9 cellular contexts compared by ENCODE assay signal in the genomic region with DNA sequence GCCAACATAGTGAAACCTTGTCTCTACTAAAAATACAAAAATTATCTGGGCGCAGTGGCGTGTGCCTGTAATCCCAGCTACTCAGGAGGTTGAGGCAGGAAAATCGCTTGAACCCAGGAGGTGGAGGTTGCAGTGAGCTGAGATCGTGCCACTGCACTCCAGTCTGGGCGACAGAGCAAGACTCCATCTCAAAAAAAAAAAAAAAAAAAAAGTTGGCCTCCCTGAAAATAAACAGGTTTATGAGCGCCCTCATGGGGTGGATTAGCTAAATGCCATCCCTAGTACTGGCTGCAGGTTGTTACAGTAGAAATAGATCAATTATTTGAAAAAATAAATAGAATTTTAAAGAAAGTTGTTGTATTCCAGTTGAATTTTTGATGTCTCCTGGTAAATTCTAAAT. TPM values are rescaled to one million over a fixed set of nuclear protein-coding genes. Genes with fewer than 3 reads are reported as not detected.
A peak's percentile ranks its signal among the peaks of the same experiment; 100 is the strongest.
DNase-seq lines count a peak whose midpoint lies in the region; ATAC-seq, FAIRE-seq and TF ChIP-seq lines count a peak whose summit lies in the region.
"Not testable (repeated sequence)": the region's sequence is repeated elsewhere in the genome, so short reads cannot be mapped to it uniquely, and the experiment has no call there.
"Had no signal": no experiment of that assay in that cellular context is flagged by ENCODE, and none has a peak within 500 bp of the region (broad histone marks: within the 10 kb centered on the region; RNA-seq: fewer than 3 reads in every experiment).

No MANE protein-coding gene starts in this region.

- not testable (repeated sequence) for H3K9me3 ChIP-seq in SJCRH30 (replicated peaks); HepG2 (ENCODE audit: low read length)

- H3K4me1 Mint-ChIP-seq in GM23338; activated T-cell treated with anti-CD3 and anti-CD28 coated beads, Interleukin-2, amount 50 U/mL, for 4 hours (ENCODE audit: low read depth); endothelial cell (ENCODE audit: unreplicated experiment): not testable (repeated sequence)

- not testable (repeated sequence) for H3K27me3 ChIP-seq in GM23338 (ENCODE audit: insufficient read depth); SJCRH30; HepG2 (ENCODE audit: control insufficient read depth in 1 of 2, insufficient read depth in 2 of 2, low read length in 2 of 2)

- in situ Hi-C loops in HepG2 (cut with HindIII; ENCODE audit: extremely low pct_ligation_motif_present, low pct_unique_long_range_greater_than_20kb) = not testable (repeated sequence)

- H3K9me2 ChIP-seq in GM23338 (ENCODE audit: insufficient read depth) = not testable (repeated sequence)

- H3K36me3 ChIP-seq in GM23338 (ENCODE audit: insufficient read depth); SJCRH30; HepG2 (replicated peaks in 1 of 2; ENCODE audit: control insufficient read depth in 1 of 2, insufficient read depth in 2 of 2, low read length in 2 of 2): not testable (repeated sequence)

- not testable (repeated sequence) for H4K20me1 ChIP-seq in GM23338 (replicated peaks; ENCODE audit: insufficient read depth); HepG2 (ENCODE audit: insufficient read depth, low read length)

- not testable (repeated sequence) for H3K36me3 Mint-ChIP-seq in GM23338 (ENCODE audit: low read depth); activated T-cell treated with anti-CD3 and anti-CD28 coated beads, Interleukin-2, amount 50 U/mL, for 4 hours (ENCODE audit: insufficient read depth); endothelial cell (ENCODE audit: low read depth, unreplicated experiment)

- H3K27ac ChIP-seq in GM23338 (ENCODE audit: low read depth); SJCRH30; HepG2 (ENCODE audit: extremely low read length, insufficient read depth, low read length): not testable (repeated sequence)

- CTCF ChIA-PET in HepG2 (lab: Yijun Ruan, JAX; ENCODE audit: low intra/inter-chr PET ratio, low total read pairs) = interaction anchor here (0.6 to 1.7 kb wide), 3 partner anchors 560 to 563 kb away, joined by 3 to 7 read pairs (median 3); no protein-coding TSS in a partner anchor

- ATAC-seq in GM23338 = peak; percentile 58
- not testable (repeated sequence) for ATAC-seq in activated T-cell treated with anti-CD3 and anti-CD28 coated beads, Interleukin-2, amount 50 U/mL, for 4 hours
- ATAC-seq in HepG2 = peak; percentile 40; the same call in 2 of the 3 replicates

- not testable (repeated sequence) for H3K4me3 ChIP-seq in GM23338; SJCRH30; HepG2 (replicated peaks in 1 of 3; ENCODE audit: insufficient read depth in 1 of 3, low read depth in 2 of 3, low read length in 3 of 3)

- H3F3A ChIP-seq in GM23338 (replicated peaks; ENCODE audit: low read depth) = not testable (repeated sequence)

- not testable (repeated sequence) for H3K4me3 Mint-ChIP-seq in GM23338; activated T-cell treated with anti-CD3 and anti-CD28 coated beads, Interleukin-2, amount 50 U/mL, for 4 hours; endothelial cell (ENCODE audit: unreplicated experiment)

- not testable (repeated sequence) for TF ChIP-seq EP300 in HepG2 (IDR thresholded peaks at IDR 0.05; ENCODE audit: low read depth in 2 of 2, low read length in 2 of 2); HepG2 (CRISPR knock-in tag; IDR thresholded peaks at IDR 0.05; ENCODE audit: borderline replicate concordance)

- BruUV-seq in HepG2 (replicated peaks; lab: Mats Ljungman, UMichigan) = not testable (repeated sequence)

- not testable (repeated sequence) for H3K4me2 ChIP-seq in GM23338; HepG2 (ENCODE audit: low read depth, low read length)

- POLR2A ChIA-PET in HepG2 (lab: Yijun Ruan, JAX) = not testable (repeated sequence)

- H3K9ac ChIP-seq in HepG2 (ENCODE audit: insufficient read depth, low read depth, low read length) = not testable (repeated sequence)

- intact Hi-C loops in HepG2 (cut with micrococcal nuclease; ENCODE audit: unreplicated experiment) = not testable (repeated sequence)

- H3K79me2 ChIP-seq in GM23338 (replicated peaks; ENCODE audit: insufficient read depth); HepG2 (ENCODE audit: insufficient read depth, low read length): not testable (repeated sequence)

- H3K4me1 ChIP-seq in GM23338 (ENCODE audit: insufficient read depth); SJCRH30: not testable (repeated sequence)
- peaks cover 14% of the 10 kb centered on the region for H3K4me1 ChIP-seq in HepG2 (ENCODE audit: insufficient read depth, low read length)

- WGBS in HepG2 (ENCODE audit: low lambda C conversion rate) = 61% methylated on average over 6 of the region's 6 CpGs

- not testable (repeated sequence) for TF ChIP-seq RAD21 in HepG2 (CRISPR knock-in tag; IDR thresholded peaks at IDR 0.05)

- not testable (repeated sequence) for H2AFZ ChIP-seq in GM23338; HepG2 (ENCODE audit: low read length)

- not testable (repeated sequence) for FAIRE-seq in HepG2 (lab: Jason Lieb, UNC)

- TF ChIP-seq CTCF in GM23338 (conservative IDR thresholded peaks at IDR 0.05; ENCODE audit: low read depth in 2 of 2) (peak; percentile 59 to 69), endothelial cell (IDR thresholded peaks at IDR 0.05; ENCODE audit: unreplicated experiment) (peak; percentile 45), HepG2 (CRISPR knock-in tag; IDR thresholded peaks at IDR 0.05) (peak; percentile 50)

- H3K27ac Mint-ChIP-seq in GM23338; endothelial cell (ENCODE audit: unreplicated experiment): not testable (repeated sequence)

- not testable (repeated sequence) for H3K9me3 Mint-ChIP-seq in GM23338; activated T-cell treated with anti-CD3 and anti-CD28 coated beads, Interleukin-2, amount 50 U/mL, for 4 hours; endothelial cell (ENCODE audit: unreplicated experiment)

- not testable (repeated sequence) for H3K27me3 Mint-ChIP-seq in GM23338 (ENCODE audit: insufficient read depth, low read depth, poor library complexity); activated T-cell treated with anti-CD3 and anti-CD28 coated beads, Interleukin-2, amount 50 U/mL, for 4 hours (ENCODE audit: low read depth); endothelial cell (ENCODE audit: unreplicated experiment)

- TF ChIP-seq POLR2A in HepG2 (IDR thresholded peaks at IDR 0.05; ENCODE audit: insufficient read depth in 1 of 2, low read depth in 2 of 2, low read length in 2 of 2) = not testable (repeated sequence)

- DNase-seq in CD1c-positive myeloid dendritic cell (ENCODE audit: extremely low spot score) = peak; percentile 40
- DNase-seq in GM23338 (ENCODE audit: low spot score) = peak; percentile 84
- DNase-seq in NCI-H1436 (lab: John Stamatoyannopoulos, UW) = peak; percentile 34
- peak; percentile 36 to 59 for DNase-seq in SJCRH30
- DNase-seq in activated T-cell treated with anti-CD3 and anti-CD28 coated beads, Interleukin-2, amount 50 U/mL, for 4 hours = peak; percentile 10
- DNase-seq in endothelial cell (ENCODE audit: low spot score) = peak; percentile 69
- DNase-seq in HepG2 (ENCODE audit: low spot score) = peak; percentile 63
- DNase-seq in stimulated activated CD4-positive, alpha-beta T cell treated with anti-CD3 and anti-CD28 coated beads, Interleukin-4, amount 100 ng/mL, for 1 hour = peak; percentile 27

RNA-seq across cellular contexts. Expression of a gene that starts 20.9 kb away (rescaled TPM):
- 59.4 and 64.3 TPM in 2 replicates for total RNA-seq in GM23338 (2014; rRNA removed; shearing (Covaris generic))
- polyA plus RNA-seq in GM23338 (2016; fragmentation: Nextera tagmentation; extraction: Ambion mirVana) = 80.2 and 82.3 TPM in 2 replicates
- total RNA-seq in SJCRH30 (2014; rRNA removed; shearing (Covaris generic)) = 40.1 and 47.1 TPM in 2 replicates
- 10 to 100 TPM; 37.5 to 40.7 (median 38.3) TPM for total RNA-seq in activated T-cell treated with anti-CD3 and anti-CD28 coated beads, Interleukin-2, amount 50 U/mL, for 4 hours
- 49.2 TPM for total RNA-seq in endothelial cell (ENCODE audit: unreplicated experiment)
- 53.6 and 67.9 TPM in 2 replicates for total RNA-seq in HepG2 (2016; rRNA removed; fragmentation: Illumina TruSeq; extraction: Trizol)
- 30.0 TPM in 2 replicates for total RNA-seq in HepG2 (2016; cell fraction: cytosol; rRNA removed; fragmentation: Illumina TruSeq; extraction: Trizol; ENCODE audit: low read depth)
- 53.6 and 69.1 TPM in 2 replicates for total RNA-seq in HepG2 (2016; cell fraction: insoluble cytoplasmic fraction; rRNA removed; fragmentation: Illumina TruSeq; extraction: Trizol)
- 21.9 and 23.0 TPM in 2 replicates for total RNA-seq in HepG2 (2016; cell fraction: membrane; rRNA removed; fragmentation: Illumina TruSeq; extraction: Trizol)
- 29.8 and 30.3 TPM in 2 replicates for total RNA-seq in HepG2 (2016; cell fraction: nucleus; rRNA removed; fragmentation: Illumina TruSeq; extraction: Trizol)
- 36.4 and 40.9 TPM in 2 replicates for polyA plus RNA-seq in HepG2 (2011; rRNA removed)
- polyA plus RNA-seq in HepG2 (2011; cell fraction: cytosol; rRNA removed) = 19.9 and 36.6 TPM in 2 replicates
- polyA plus RNA-seq in HepG2 (2011; cell fraction: nucleus; rRNA removed) = 5.3 and 12.9 TPM in 2 replicates
- polyA plus RNA-seq in HepG2 (2012) = 53.0 and 60.4 TPM in 2 replicates
- 22.6 and 27.8 TPM in 2 replicates for polyA plus RNA-seq in HepG2 (2016; cell fraction: cytosol; fragmentation: Illumina TruSeq; extraction: Trizol; ENCODE audit: low read depth)
- polyA plus RNA-seq in HepG2 (2016; cell fraction: insoluble cytoplasmic fraction; fragmentation: Illumina TruSeq; extraction: Trizol; ENCODE audit: low read depth) = 63.0 and 67.1 TPM in 2 replicates
- 19.8 and 21.3 TPM in 2 replicates for polyA plus RNA-seq in HepG2 (2016; cell fraction: membrane; fragmentation: Illumina TruSeq; extraction: Trizol; ENCODE audit: low read depth)
- polyA plus RNA-seq in HepG2 (2016; cell fraction: nucleus; fragmentation: Illumina TruSeq; extraction: Trizol; ENCODE audit: insufficient read depth, low read depth) = 23.7 and 28.8 TPM in 2 replicates
- polyA minus RNA-seq in HepG2 (2011; rRNA and poly(A)+ RNA removed; ENCODE audit: low replicate concordance) = 19.6 and 31.8 TPM in 2 replicates
- 12.7 and 14.0 TPM in 2 replicates for polyA minus RNA-seq in HepG2 (2011; cell fraction: cytosol; rRNA and poly(A)+ RNA removed)
- 44.9 and 56.1 TPM in 2 replicates for polyA minus RNA-seq in HepG2 (2011; cell fraction: nucleus; rRNA and poly(A)+ RNA removed)

RNA-seq across cellular contexts. Expression of a gene that starts 21.7 kb away (rescaled TPM):
- total RNA-seq in GM23338 (2014; rRNA removed; shearing (Covaris generic)) = not detected in 2 replicates
- polyA plus RNA-seq in GM23338 (2016; fragmentation: Nextera tagmentation; extraction: Ambion mirVana) (0.54 TPM in 1 of 2 replicates, not detected in the other), HepG2 (2011; rRNA removed) (not detected in 2 replicates)
- not detected in 2 replicates for total RNA-seq in SJCRH30 (2014; rRNA removed; shearing (Covaris generic))
- not detected for total RNA-seq in activated T-cell treated with anti-CD3 and anti-CD28 coated beads, Interleukin-2, amount 50 U/mL, for 4 hours
- total RNA-seq in endothelial cell (ENCODE audit: unreplicated experiment) (not detected), HepG2 (2016; rRNA removed; fragmentation: Illumina TruSeq; extraction: Trizol) (not detected in 2 replicates)
- total RNA-seq in HepG2 (2016; cell fraction: cytosol; rRNA removed; fragmentation: Illumina TruSeq; extraction: Trizol; ENCODE audit: low read depth) = not detected in 2 replicates
- not detected in 2 replicates for total RNA-seq in HepG2 (2016; cell fraction: insoluble cytoplasmic fraction; rRNA removed; fragmentation: Illumina TruSeq; extraction: Trizol)
- not detected in 2 replicates for total RNA-seq in HepG2 (2016; cell fraction: membrane; rRNA removed; fragmentation: Illumina TruSeq; extraction: Trizol)
- not detected in 2 replicates for total RNA-seq in HepG2 (2016; cell fraction: nucleus; rRNA removed; fragmentation: Illumina TruSeq; extraction: Trizol)
- polyA plus RNA-seq in HepG2 (2011; cell fraction: cytosol; rRNA removed) = not detected in 2 replicates
- not detected in 2 replicates for polyA plus RNA-seq in HepG2 (2011; cell fraction: nucleus; rRNA removed)
- polyA plus RNA-seq in HepG2 (2012) = not detected in 2 replicates
- polyA plus RNA-seq in HepG2 (2016; cell fraction: cytosol; fragmentation: Illumina TruSeq; extraction: Trizol; ENCODE audit: low read depth) = not detected in 2 replicates
- polyA plus RNA-seq in HepG2 (2016; cell fraction: insoluble cytoplasmic fraction; fragmentation: Illumina TruSeq; extraction: Trizol; ENCODE audit: low read depth) = not detected in 2 replicates
- not detected in 2 replicates for polyA plus RNA-seq in HepG2 (2016; cell fraction: membrane; fragmentation: Illumina TruSeq; extraction: Trizol; ENCODE audit: low read depth)
- polyA plus RNA-seq in HepG2 (2016; cell fraction: nucleus; fragmentation: Illumina TruSeq; extraction: Trizol; ENCODE audit: insufficient read depth, low read depth) = not detected in 2 replicates
- 0.61 TPM in 1 of 2 replicates, not detected in the other for polyA minus RNA-seq in HepG2 (2011; rRNA and poly(A)+ RNA removed; ENCODE audit: low replicate concordance)
- not detected in 2 replicates for polyA minus RNA-seq in HepG2 (2011; cell fraction: cytosol; rRNA and poly(A)+ RNA removed)
- not detected in 2 replicates for polyA minus RNA-seq in HepG2 (2011; cell fraction: nucleus; rRNA and poly(A)+ RNA removed)
- polyA plus RNA-seq: aorta had no signal

Comparison
In these comparisons a context has a peak if more than half of its experiments do, and no peak if none do; other contexts are left out.
1. DNase-seq: peak in every context shown above with its lines; median percentile 84 in GM23338; 69 in endothelial cell; 63 in HepG2; 48 in SJCRH30; 40 in CD1c-positive myeloid dendritic cell; 34 in NCI-H1436; 27 in stimulated activated CD4-positive, alpha-beta T cell treated with anti-CD3 and anti-CD28 coated beads, Interleukin-4, amount 100 ng/mL, for 1 hour; 10 in activated T-cell treated with anti-CD3 and anti-CD28 coated beads, Interleukin-2, amount 50 U/mL, for 4 hours.